ENCODE assay signal across 13 cellular contexts in the genomic region with DNA sequence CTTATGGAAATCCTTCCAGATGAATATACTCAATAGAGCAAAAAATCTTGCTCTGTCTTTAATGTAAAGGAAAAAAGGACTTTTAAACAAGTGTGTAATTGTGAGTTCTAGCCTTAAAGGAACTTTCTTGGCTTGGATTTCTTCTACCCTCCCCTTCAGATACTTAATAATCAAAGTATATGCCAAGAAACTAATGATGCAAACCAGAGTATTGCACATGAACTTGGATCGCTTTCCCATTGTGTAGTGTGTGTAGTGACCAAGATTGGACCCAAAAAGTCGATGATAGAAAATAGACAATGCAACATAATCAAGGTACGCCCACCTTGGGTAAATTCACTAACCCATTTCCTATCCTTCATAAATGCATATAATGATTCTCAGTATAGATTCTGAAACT.
DNase-seq lines count a peak whose midpoint lies in the region; ATAC-seq, FAIRE-seq and TF ChIP-seq lines count a peak whose summit lies in the region.
"Had no signal": no experiment of that assay in that cellular context is flagged by ENCODE, and none has a peak within 500 bp of the region (broad histone marks: within the 10 kb centered on the region; RNA-seq: fewer than 3 reads in every experiment).

No MANE protein-coding gene starts in this region.

- CTCF ChIA-PET in PC-9 (lab: Charles Lee) = interaction anchor here (1.2 kb wide), 1 partner anchor 85 kb away, joined by 3 read pairs; no protein-coding TSS in a partner anchor

- no peaks in the 10 kb centered on the region for H3F3A ChIP-seq in PC-9 (ENCODE audit: insufficient read depth, low read depth)

- H4K20me1 ChIP-seq in fibroblast of lung (ENCODE audit: control insufficient read depth, extremely low read depth, insufficient read depth, low read length) = no peaks in the 10 kb centered on the region
- H4K20me1 ChIP-seq in PC-9 (ENCODE audit: insufficient read depth) = no peaks in the 10 kb centered on the region

- no peaks in the 10 kb centered on the region for H3K9me3 ChIP-seq in fibroblast of lung (ENCODE audit: control insufficient read depth, insufficient read depth, low read depth, low read length)
- no peaks in the 10 kb centered on the region for H3K9me3 ChIP-seq in PC-9 (ENCODE audit: insufficient read depth, low read depth)

- no peaks in the 10 kb centered on the region for H3K79me2 ChIP-seq in fibroblast of lung (ENCODE audit: control insufficient read depth, insufficient read depth, low read length)
- H3K79me2 ChIP-seq in PC-9 (ENCODE audit: low read depth) = no peaks in the 10 kb centered on the region

- no peaks in the 10 kb centered on the region; the same call in 1 of the 2 replicates for H3K9me2 ChIP-seq in PC-9 (ENCODE audit: insufficient read depth)

- peak; percentile 51 for FAIRE-seq in D721Med (lab: Jason Lieb, UNC)
- FAIRE-seq: keratinocyte had no signal

- intact Hi-C loops in PC-9 (cut with micrococcal nuclease; ENCODE audit: unreplicated experiment) = no loop called here

- POLR2A ChIA-PET in PC-9 (lab: Charles Lee; ENCODE audit: unreplicated experiment) = no interaction called here

- H3K4me2 ChIP-seq in fibroblast of lung (ENCODE audit: extremely low read depth, insufficient read depth, low read length) (peak overlapping the region; percentile 68), PC-9 (no peak overlapping the region)
- H3K4me2 ChIP-seq: GM23338 had no signal

- peak overlapping the region; percentile 46 for H3K27ac ChIP-seq in fibroblast of lung (ENCODE audit: insufficient read depth, low read length)
- H3K27ac ChIP-seq in PC-9 = no peak overlapping the region

- peaks cover 18% of the 10 kb centered on the region for H3K4me1 ChIP-seq in fibroblast of lung (ENCODE audit: control insufficient read depth, extremely low read depth, insufficient read depth, low read length)
- 0 out of 2 replicates have a peak, but pooled peaks cover under 1% of the 10 kb centered on the region for H3K4me1 ChIP-seq in PC-9 (replicated peaks; ENCODE audit: insufficient read depth)

- no peak for DNase-seq in D721Med (ENCODE audit: insufficient read length, low spot score)
- DNase-seq in fibroblast of lung (ENCODE audit: low read depth in 2 of 2) = peak; percentile 33 to 46
- DNase-seq in middle frontal gyrus (ENCODE audit: extremely low spot score, low spot score) = no peak
- DNase-seq in dermis blood vessel endothelial cell = no peak
- no peak for DNase-seq in PC-9
- DNase-seq: activated CD8-positive, alpha-beta memory T cell treated with anti-CD3 and anti-CD28 coated beads, Interleukin-2, amount 50 U/mL, for 4 hours; naive thymus-derived CD8-positive, alpha-beta T cell; small intestine had no signal

- H3K4me3 ChIP-seq in fibroblast of lung (replicated peaks in 1 of 4; ENCODE audit: control extremely low read depth in 1 of 4, insufficient read depth in 1 of 4, low read depth in 3 of 4, low read length in 4 of 4) (peak overlapping the region in 1 of 4 experiments; percentile 23), PC-9 (no peak overlapping the region)
- H3K4me3 ChIP-seq: GM23338 had no signal

- no peak for TF ChIP-seq CTCF in D721Med (IDR thresholded peaks at IDR 0.05; ENCODE audit: insufficient read depth, missing control alignments)
- no peak for TF ChIP-seq CTCF in fibroblast of lung (conservative IDR thresholded peaks at IDR 0.05 in 1 of 2, IDR thresholded peaks at IDR 0.05 in 1 of 2; ENCODE audit: low read depth in 1 of 2, low read length in 2 of 2)
- no peak for TF ChIP-seq CTCF in PC-9 (conservative IDR thresholded peaks at IDR 0.05)

- H3K36me3 ChIP-seq in fibroblast of lung (ENCODE audit: control insufficient read depth, insufficient read depth, low read length) (no peaks in the 10 kb centered on the region), PC-9 (ENCODE audit: low read depth) (no peaks in the 10 kb centered on the region)

- H3K27me3 ChIP-seq in fibroblast of lung (ENCODE audit: control insufficient read depth, insufficient read depth, low read length) (no peaks in the 10 kb centered on the region), PC-9 (ENCODE audit: insufficient read depth, low read depth) (no peaks in the 10 kb centered on the region)

- ATAC-seq in GM21515 (IDR thresholded peaks at IDR 0.05; ENCODE audit: unreplicated experiment) = peak; percentile 9
- peak; percentile 17 for ATAC-seq in HG03460 (IDR thresholded peaks at IDR 0.05; ENCODE audit: unreplicated experiment)
- no peak for ATAC-seq in GM21619 (IDR thresholded peaks at IDR 0.05; ENCODE audit: unreplicated experiment)
- ATAC-seq: GM23338; naive thymus-derived CD8-positive, alpha-beta T cell had no signal

- H3K9ac ChIP-seq in fibroblast of lung (ENCODE audit: insufficient read depth, low read length) = no peak overlapping the region

- H2AFZ ChIP-seq in fibroblast of lung (ENCODE audit: low read length) (no peak overlapping the region), PC-9 (no peak overlapping the region)
- H2AFZ ChIP-seq: GM23338 had no signal

- no TSS peak for BruUV-seq in PC-9 (replicated peaks; lab: Mats Ljungman, UMichigan)

Comparison
In these comparisons a context has a peak if more than half of its experiments do, and no peak if none do; other contexts are left out.
1. DNase-seq: peak in fibroblast of lung (2 of 2); none in D721Med (single experiment), middle frontal gyrus (single experiment), dermis blood vessel endothelial cell (single experiment) and PC-9 (0 of 2).